1 cellular context compared by ENCODE assay signal in genomic region chr3:176005564-176005963, GRCh38.
TF ChIP-seq lines count a peak whose summit lies in the region.

No MANE protein-coding gene starts in this region.

TF ChIP-seq in HCT116, 20 proteins besides CTCF, POLR2A, EP300 and RAD21 (continued from another document):
- TF ChIP-seq REST (IDR thresholded peaks at IDR 0.05; ENCODE audit: low read depth) (no peak), JUND (IDR thresholded peaks at IDR 0.05) (no peak), POLR2AphosphoS5 (IDR thresholded peaks at IDR 0.05; ENCODE audit: low read depth, low read length) (no peak)
